ENCODE assay signal across 1 cellular context in genomic region chr2:8634466-8635172, GRCh38.
TF ChIP-seq lines count a peak whose summit lies in the region.

No MANE protein-coding gene starts in this region.

TF ChIP-seq in liver, 16 proteins besides CTCF, POLR2A, EP300 and RAD21 (continued from another document):
- TF ChIP-seq REST (IDR thresholded peaks at IDR 0.05) (no peak), FOXA1 (IDR thresholded peaks at IDR 0.05) (no peak), NR2F2 (IDR thresholded peaks at IDR 0.05) (no peak), EGR1 (IDR thresholded peaks at IDR 0.05; ENCODE audit: low read depth in 2 of 2) (no peak), TAF1 (conservative IDR thresholded peaks at IDR 0.05) (no peak), FOXA2 (IDR thresholded peaks at IDR 0.05) (no peak), HNF4G (IDR thresholded peaks at IDR 0.05) (no peak), SP1 (IDR thresholded peaks at IDR 0.05) (no peak), ZBTB33 (IDR thresholded peaks at IDR 0.05) (no peak)
- TF ChIP-seq, protein P1, sequence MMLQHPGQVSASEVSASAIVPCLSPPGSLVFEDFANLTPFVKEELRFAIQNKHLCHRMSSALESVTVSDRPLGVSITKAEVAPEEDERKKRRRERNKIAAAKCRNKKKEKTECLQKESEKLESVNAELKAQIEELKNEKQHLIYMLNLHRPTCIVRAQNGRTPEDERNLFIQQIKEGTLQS (IDR thresholded peaks at IDR 0.05) = no peak
